In genomic region chr9:134966697-134967546, GRCh38 we compare ENCODE assay signal across 29 cellular contexts. TPM values are rescaled to one million over a fixed set of nuclear protein-coding genes. Genes with fewer than 3 reads are reported as not detected.
DNase-seq lines count a peak whose midpoint lies in the region; ATAC-seq and TF ChIP-seq lines count a peak whose summit lies in the region.
"Had no signal": no experiment of that assay in that cellular context is flagged by ENCODE, and none has a peak within 500 bp of the region (broad histone marks: within the 10 kb centered on the region; RNA-seq: fewer than 3 reads in every experiment).

No MANE protein-coding gene starts in this region.

- peak; percentile 2 for DNase-seq in activated T-cell treated with anti-CD3 and anti-CD28 coated beads, Interleukin-2, amount 50 U/mL, for 4 hours
- DNase-seq in activated T-cell treated with anti-CD3 and anti-CD28 coated beads, Interleukin-2, amount 50 U/mL, for 72 hours: no peak
- DNase-seq in glutamatergic neuron (no peak), neuronal stem cell (ENCODE audit: low spot score) (no peak), suprapubic skin (ENCODE audit: low spot score in 2 of 2) (peak; percentile 37 to 70), cerebellar cortex (ENCODE audit: low spot score) (no peak), SW 1271 (lab: John Stamatoyannopoulos, UW) (no peak)
- DNase-seq: 8988T; activated CD4-positive, alpha-beta memory T cell treated with anti-CD3 and anti-CD28 coated beads, Interleukin-2, amount 10 ng/mL, durations not matched to agents 7 days and 5 days; activated gamma-delta T cell; caudate nucleus; effector memory CD8-positive, alpha-beta T cell; GF-D8; islet precursor cell; Kasumi-1; NCI-H1417; NCI-H2081; NCI-H526 treated with DMSO at 0.1 percent for 48 hours; PC-9; SHP77; stimulated activated CD4-positive, alpha-beta T cell treated with anti-CD3 and anti-CD28 coated beads, Interleukin-4, amount 100 ng/mL, for 4 hours; transverse colon had no signal

- no peak overlapping the region for H3K27ac Mint-ChIP-seq in activated T-cell treated with anti-CD3 and anti-CD28 coated beads, Interleukin-2, amount 50 U/mL, for 72 hours
- peak overlapping the region; percentile 88 for H3K27ac Mint-ChIP-seq in glutamatergic neuron (ENCODE audit: unreplicated experiment)
- H3K27ac Mint-ChIP-seq: activated CD4-positive, alpha-beta memory T cell treated with anti-CD3 and anti-CD28 coated beads, Interleukin-2, amount 10 ng/mL, durations not matched to agents 7 days and 5 days; effector memory CD8-positive, alpha-beta T cell; naive thymus-derived CD8-positive, alpha-beta T cell had no signal

- no peaks in the 10 kb centered on the region for H3K9me3 Mint-ChIP-seq in activated T-cell treated with anti-CD3 and anti-CD28 coated beads, Interleukin-2, amount 50 U/mL, for 4 hours
- H3K9me3 Mint-ChIP-seq in activated T-cell treated with anti-CD3 and anti-CD28 coated beads, Interleukin-2, amount 50 U/mL, for 72 hours: no peaks in the 10 kb centered on the region
- H3K9me3 Mint-ChIP-seq in glutamatergic neuron (ENCODE audit: unreplicated experiment): peaks cover 2% of the 10 kb centered on the region
- H3K9me3 Mint-ChIP-seq: activated CD4-positive, alpha-beta memory T cell treated with anti-CD3 and anti-CD28 coated beads, Interleukin-2, amount 10 ng/mL, durations not matched to agents 7 days and 5 days; effector memory CD8-positive, alpha-beta T cell; naive thymus-derived CD8-positive, alpha-beta T cell had no signal

- peak overlapping the region; percentile 98 for H2AK5ac ChIP-seq in neuronal stem cell (ENCODE audit: low read depth, low read length)

- H3K36me3 ChIP-seq in neuronal stem cell (replicated peaks in 1 of 2; ENCODE audit: control insufficient read depth in 2 of 2, insufficient read depth in 2 of 2, low read length in 2 of 2): no peaks in the 10 kb centered on the region
- H3K36me3 ChIP-seq in suprapubic skin: no peaks in the 10 kb centered on the region
- H3K36me3 ChIP-seq: ascending aorta, transverse colon had no signal

- peaks cover 19% of the 10 kb centered on the region for H3K27me3 Mint-ChIP-seq in activated T-cell treated with anti-CD3 and anti-CD28 coated beads, Interleukin-2, amount 50 U/mL, for 4 hours (ENCODE audit: low read depth)
- H3K27me3 Mint-ChIP-seq in activated T-cell treated with anti-CD3 and anti-CD28 coated beads, Interleukin-2, amount 50 U/mL, for 72 hours (ENCODE audit: low read depth): peaks cover 8% of the 10 kb centered on the region
- peaks cover 4% of the 10 kb centered on the region for H3K27me3 Mint-ChIP-seq in glutamatergic neuron (ENCODE audit: unreplicated experiment)
- H3K27me3 Mint-ChIP-seq: activated CD4-positive, alpha-beta memory T cell treated with anti-CD3 and anti-CD28 coated beads, Interleukin-2, amount 10 ng/mL, durations not matched to agents 7 days and 5 days had no signal

- H3K4me3 ChIP-seq in neuronal stem cell (ENCODE audit: low read length in 2 of 2) (no peak overlapping the region), suprapubic skin (no peak overlapping the region)
- H3K4me3 ChIP-seq: ascending aorta, PC-9, transverse colon had no signal

- no peak overlapping the region for H3K23ac ChIP-seq in neuronal stem cell (ENCODE audit: low read depth, low read length, poor library complexity)

- H4K91ac ChIP-seq in neuronal stem cell (ENCODE audit: low read depth, low read length, poor library complexity): peak overlapping the region; percentile 61

- peaks cover 0 to 17% of the 10 kb centered on the region in 2 donors for H3K4me1 ChIP-seq in neuronal stem cell (ENCODE audit: control insufficient read depth in 2 of 2, insufficient read depth in 1 of 2, low read depth in 1 of 2, low read length in 2 of 2)
- peaks cover under 1% of the 10 kb centered on the region for H3K4me1 ChIP-seq in suprapubic skin
- H3K4me1 ChIP-seq: ascending aorta, Caco-2, transverse colon had no signal

- no peak overlapping the region for H2BK5ac ChIP-seq in neuronal stem cell (ENCODE audit: low read length)

- H3K27me3 ChIP-seq in neuronal stem cell (ENCODE audit: control insufficient read depth in 3 of 3, insufficient read depth in 3 of 3, low read depth in 1 of 3, low read length in 3 of 3): no peaks in the 10 kb centered on the region
- peaks cover 56% of the 10 kb centered on the region for H3K27me3 ChIP-seq in suprapubic skin
- H3K27me3 ChIP-seq: ascending aorta had no signal

- peak overlapping the region; percentile 97 for H2BK15ac ChIP-seq in neuronal stem cell (ENCODE audit: low read length)

- no peak for TF ChIP-seq EP300 in suprapubic skin (IDR thresholded peaks at IDR 0.05)

- H2AFZ ChIP-seq in neuronal stem cell (ENCODE audit: low read length): no peak overlapping the region
- H2AFZ ChIP-seq: PC-9 had no signal

- no CpG with 5 or more reads among the region's 23 CpGs for WGBS in neuronal stem cell (ENCODE audit: extremely low coverage in 2 of 2, insufficient read length in 2 of 2, insufficient replicate concordance in 1 of 2), 2 donors
- WGBS in suprapubic skin: 94% methylated on average over 18 of the region's 23 CpGs

- H2BK120ac ChIP-seq in neuronal stem cell (ENCODE audit: low read depth, low read length): peak overlapping the region; percentile 49

- no peak for TF ChIP-seq POLR2A in suprapubic skin (IDR thresholded peaks at IDR 0.05)

- no peaks in the 10 kb centered on the region for H3K9me3 ChIP-seq in neuronal stem cell (replicated peaks in 1 of 2; ENCODE audit: control insufficient read depth in 2 of 2, insufficient read depth in 1 of 2, low read depth in 1 of 2, low read length in 2 of 2)
- H3K9me3 ChIP-seq in suprapubic skin: no peaks in the 10 kb centered on the region
- H3K9me3 ChIP-seq: ascending aorta, Caco-2, transverse colon had no signal

- peak overlapping the region; percentile 74 for H2BK12ac ChIP-seq in neuronal stem cell (ENCODE audit: low read length)

- ATAC-seq in activated T-cell treated with anti-CD3 and anti-CD28 coated beads, Interleukin-2, amount 50 U/mL, for 4 hours: no peak
- ATAC-seq in activated T-cell treated with anti-CD3 and anti-CD28 coated beads, Interleukin-2, amount 50 U/mL, for 72 hours (replicated peaks in 1 of 2): no peak
- no peak for ATAC-seq in HG03571 (IDR thresholded peaks at IDR 0.05; ENCODE audit: unreplicated experiment)
- ATAC-seq: effector memory CD8-positive, alpha-beta T cell; naive thymus-derived CD8-positive, alpha-beta T cell; right cardiac atrium had no signal

- no peak overlapping the region for H4K8ac ChIP-seq in neuronal stem cell (ENCODE audit: low read depth, low read length)

- no peak overlapping the region for H3K27ac ChIP-seq in neuronal stem cell (replicated peaks; ENCODE audit: low read length)
- H3K27ac ChIP-seq in suprapubic skin: no peak overlapping the region
- H3K27ac ChIP-seq: ascending aorta, C4-2B, PC-9, transverse colon had no signal

- no peaks in the 10 kb centered on the region for H3K4me1 Mint-ChIP-seq in activated T-cell treated with anti-CD3 and anti-CD28 coated beads, Interleukin-2, amount 50 U/mL, for 4 hours (ENCODE audit: low read depth)
- no peaks in the 10 kb centered on the region for H3K4me1 Mint-ChIP-seq in activated T-cell treated with anti-CD3 and anti-CD28 coated beads, Interleukin-2, amount 50 U/mL, for 72 hours (ENCODE audit: low read depth)
- peaks cover 23% of the 10 kb centered on the region for H3K4me1 Mint-ChIP-seq in glutamatergic neuron (ENCODE audit: low read depth, unreplicated experiment)
- H3K4me1 Mint-ChIP-seq: activated CD4-positive, alpha-beta memory T cell treated with anti-CD3 and anti-CD28 coated beads, Interleukin-2, amount 10 ng/mL, durations not matched to agents 7 days and 5 days; naive thymus-derived CD8-positive, alpha-beta T cell had no signal

- no peaks in the 10 kb centered on the region for H3K36me3 Mint-ChIP-seq in activated T-cell treated with anti-CD3 and anti-CD28 coated beads, Interleukin-2, amount 50 U/mL, for 4 hours (ENCODE audit: insufficient read depth)
- H3K36me3 Mint-ChIP-seq in activated T-cell treated with anti-CD3 and anti-CD28 coated beads, Interleukin-2, amount 50 U/mL, for 72 hours (ENCODE audit: insufficient read depth in 2 of 2): no peaks in the 10 kb centered on the region
- no peaks in the 10 kb centered on the region for H3K36me3 Mint-ChIP-seq in glutamatergic neuron (ENCODE audit: unreplicated experiment)
- H3K36me3 Mint-ChIP-seq: naive thymus-derived CD8-positive, alpha-beta T cell had no signal

- no peaks in the 10 kb centered on the region for H3K79me1 ChIP-seq in neuronal stem cell (ENCODE audit: low read depth, low read length)

- no peak overlapping the region for H3K14ac ChIP-seq in neuronal stem cell (ENCODE audit: low read length)

- H3K4me3 Mint-ChIP-seq in activated T-cell treated with anti-CD3 and anti-CD28 coated beads, Interleukin-2, amount 50 U/mL, for 4 hours: no peak overlapping the region
- H3K4me3 Mint-ChIP-seq in activated T-cell treated with anti-CD3 and anti-CD28 coated beads, Interleukin-2, amount 50 U/mL, for 72 hours: no peak overlapping the region
- peak overlapping the region; percentile 62 for H3K4me3 Mint-ChIP-seq in glutamatergic neuron (ENCODE audit: unreplicated experiment)
- H3K4me3 Mint-ChIP-seq: activated CD4-positive, alpha-beta memory T cell treated with anti-CD3 and anti-CD28 coated beads, Interleukin-2, amount 10 ng/mL, durations not matched to agents 7 days and 5 days; effector memory CD8-positive, alpha-beta T cell; naive thymus-derived CD8-positive, alpha-beta T cell had no signal

- TF ChIP-seq CTCF in glutamatergic neuron (IDR thresholded peaks at IDR 0.05; ENCODE audit: partially characterized antibody, unreplicated experiment): no peak
- no peak for TF ChIP-seq CTCF in suprapubic skin (IDR thresholded peaks at IDR 0.05)

- H3K9ac ChIP-seq in neuronal stem cell (ENCODE audit: low read depth, low read length, poor library complexity): no peak overlapping the region

- H3K4ac ChIP-seq in neuronal stem cell (ENCODE audit: low read length): no peak overlapping the region

- peak overlapping the region; percentile 94 for H3K18ac ChIP-seq in neuronal stem cell (ENCODE audit: low read length)

- H3K4me2 ChIP-seq in neuronal stem cell (ENCODE audit: insufficient read depth, low read length, poor library complexity, severe bottlenecking): no peak overlapping the region
- H3K4me2 ChIP-seq: PC-9 had no signal

RNA-seq across cellular contexts. Expression of gene FCN1, which starts 49.2 kb away (rescaled TPM):
- total RNA-seq in activated T-cell treated with anti-CD3 and anti-CD28 coated beads, Interleukin-2, amount 50 U/mL, for 4 hours: not detected
- total RNA-seq in activated T-cell treated with anti-CD3 and anti-CD28 coated beads, Interleukin-2, amount 50 U/mL, for 72 hours: not detected
- total RNA-seq in glutamatergic neuron (ENCODE audit: unreplicated experiment) (not detected), suprapubic skin (under 1 TPM; 0.16 to 0.42 (median 0.34) TPM)
- polyA plus RNA-seq in neuronal stem cell (2013, experiment 1 of 2): not detected
- polyA plus RNA-seq in neuronal stem cell (2013, experiment 2 of 2): not detected
- total RNA-seq: activated CD4-positive, alpha-beta memory T cell treated with anti-CD3 and anti-CD28 coated beads, Interleukin-2, amount 10 ng/mL, durations not matched to agents 7 days and 5 days; ascending aorta; Caco-2; PC-9; T-helper 2 cell treated with Interferon-gamma antibody and Interleukin-4, amounts not matched to agents 100 ng/mL and 5 ng/mL, for 36 hours had no signal

Comparison
In these comparisons a context has a peak if more than half of its experiments do, and no peak if none do; other contexts are left out.
1. DNase-seq: peak in activated T-cell treated with anti-CD3 and anti-CD28 coated beads, Interleukin-2, amount 50 U/mL, for 4 hours (single experiment) and suprapubic skin (2 of 2); none in activated T-cell treated with anti-CD3 and anti-CD28 coated beads, Interleukin-2, amount 50 U/mL, for 72 hours (0 of 2), glutamatergic neuron (single experiment), neuronal stem cell (single experiment), cerebellar cortex (single experiment) and SW 1271 (0 of 2).